2 cellular contexts compared by ENCODE assay signal in the genomic region with DNA sequence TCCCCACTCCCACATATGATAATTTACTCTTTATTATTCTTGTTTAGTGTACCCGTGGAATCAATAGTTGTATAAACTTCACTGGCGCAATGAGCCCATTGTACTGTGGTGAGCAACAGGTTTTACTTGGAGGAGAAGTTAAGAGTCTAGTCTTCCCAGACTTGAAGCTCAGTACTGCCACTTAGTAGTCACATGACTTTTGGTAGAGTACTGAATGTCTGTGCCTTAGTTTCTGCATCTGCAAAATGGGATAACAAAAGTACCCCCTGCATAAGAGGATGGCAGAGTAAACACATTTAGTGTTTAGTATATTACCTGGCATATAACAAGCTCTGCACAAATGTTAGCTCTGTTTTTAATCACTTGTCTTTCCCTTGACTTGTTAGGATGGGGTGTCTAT.
TF ChIP-seq lines count a peak whose summit lies in the region.

No MANE protein-coding gene starts in this region.

TF ChIP-seq in HEK293, 187 proteins besides CTCF, POLR2A, EP300 and RAD21:
- TF ChIP-seq ZNF2 (tag by site-specific recombination; IDR thresholded peaks at IDR 0.05): no peak
- TF ChIP-seq SCRT2 (tag by site-specific recombination; IDR thresholded peaks at IDR 0.05): peak; percentile 47; the same call in 1 of the 2 replicates

TF ChIP-seq in K562, 482 proteins besides CTCF, POLR2A, EP300 and RAD21:
- TF ChIP-seq, protein P1, sequence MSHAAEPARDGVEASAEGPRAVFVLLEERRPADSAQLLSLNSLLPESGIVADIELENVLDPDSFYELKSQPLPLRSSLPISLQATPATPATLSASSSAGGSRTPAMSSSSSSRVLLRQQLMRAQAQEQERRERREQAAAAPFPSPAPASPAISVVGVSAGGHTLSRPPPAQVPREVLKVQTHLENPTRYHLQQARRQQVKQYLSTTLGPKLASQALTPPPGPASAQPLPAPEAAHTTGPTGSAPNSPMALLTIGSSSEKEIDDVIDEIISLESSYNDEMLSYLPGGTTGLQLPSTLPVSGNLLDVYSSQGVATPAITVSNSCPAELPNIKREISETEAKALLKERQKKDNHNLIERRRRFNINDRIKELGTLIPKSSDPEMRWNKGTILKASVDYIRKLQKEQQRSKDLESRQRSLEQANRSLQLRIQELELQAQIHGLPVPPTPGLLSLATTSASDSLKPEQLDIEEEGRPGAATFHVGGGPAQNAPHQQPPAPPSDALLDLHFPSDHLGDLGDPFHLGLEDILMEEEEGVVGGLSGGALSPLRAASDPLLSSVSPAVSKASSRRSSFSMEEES (CRISPR knock-in tag; IDR thresholded peaks at IDR 0.05): peak; percentile 54
- TF ChIP-seq SIX5 (IDR thresholded peaks at IDR 0.05; ENCODE audit: borderline replicate concordance in 1 of 2, insufficient read depth in 1 of 2, low read depth in 1 of 2, low read length in 2 of 2) (no peak), HMG20B (CRISPR knock-in tag; IDR thresholded peaks at IDR 0.05) (no peak)
TF ChIP-seq in K562: peak in this region for 1.
